1 cellular context compared by ENCODE assay signal in genomic region chr6:3258720-3259490, GRCh38.
TF ChIP-seq lines count a peak whose summit lies in the region.

PSMG4 (plus strand) TSS chr6:3258947; CDS start chr6:3259023, 76 bp downstream.

TF ChIP-seq in HEK293, 187 proteins besides CTCF, POLR2A, EP300 and RAD21 (continued from another document):
- TF ChIP-seq, protein P1, sequence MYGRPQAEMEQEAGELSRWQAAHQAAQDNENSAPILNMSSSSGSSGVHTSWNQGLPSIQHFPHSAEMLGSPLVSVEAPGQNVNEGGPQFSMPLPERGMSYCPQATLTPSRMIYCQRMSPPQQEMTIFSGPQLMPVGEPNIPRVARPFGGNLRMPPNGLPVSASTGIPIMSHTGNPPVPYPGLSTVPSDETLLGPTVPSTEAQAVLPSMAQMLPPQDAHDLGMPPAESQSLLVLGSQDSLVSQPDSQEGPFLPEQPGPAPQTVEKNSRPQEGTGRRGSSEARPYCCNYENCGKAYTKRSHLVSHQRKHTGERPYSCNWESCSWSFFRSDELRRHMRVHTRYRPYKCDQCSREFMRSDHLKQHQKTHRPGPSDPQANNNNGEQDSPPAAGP (tag by site-specific recombination; IDR thresholded peaks at IDR 0.05): peak; percentile 36; the same call in 1 of the 2 replicates
- TF ChIP-seq ZBTB21 (tag by site-specific recombination; IDR thresholded peaks at IDR 0.05): no peak
- TF ChIP-seq ZSCAN30 (tag by site-specific recombination; IDR thresholded peaks at IDR 0.05): peak; percentile 11; the same call in 1 of the 2 replicates
- no peak for TF ChIP-seq ZNF791 (tag by site-specific recombination; IDR thresholded peaks at IDR 0.05)
- TF ChIP-seq ZNF580 (tag by site-specific recombination; IDR thresholded peaks at IDR 0.05): 0 out of 2 replicates have a peak, but pooled peaks have one; percentile 23
- no peak for TF ChIP-seq ZNF433 (tag by site-specific recombination; IDR thresholded peaks at IDR 0.05; ENCODE audit: low read depth)
- TF ChIP-seq, protein P2, sequence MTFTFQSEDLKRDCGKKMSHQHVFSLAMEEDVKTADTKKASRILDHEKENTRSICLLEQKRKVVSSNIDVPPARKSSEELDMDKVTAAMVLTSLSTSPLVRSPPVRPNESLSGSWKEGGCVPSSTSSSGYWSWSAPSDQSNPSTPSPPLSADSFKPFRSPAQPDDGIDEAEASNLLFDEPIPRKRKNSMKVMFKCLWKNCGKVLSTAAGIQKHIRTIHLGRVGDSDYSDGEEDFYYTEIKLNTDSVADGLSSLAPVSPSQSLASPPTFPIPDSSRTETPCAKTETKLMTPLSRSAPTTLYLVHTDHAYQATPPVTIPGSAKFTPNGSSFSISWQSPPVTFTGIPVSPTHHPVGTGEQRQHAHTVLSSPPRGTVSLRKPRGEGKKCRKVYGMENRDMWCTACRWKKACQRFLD (tag by site-specific recombination; IDR thresholded peaks at IDR 0.05): no peak
- TF ChIP-seq HOXD13 (CRISPR knock-in tag; IDR thresholded peaks at IDR 0.05; ENCODE audit: borderline replicate concordance): 0 out of 2 replicates have a peak, but pooled peaks have one; percentile 51
- TF ChIP-seq ZBTB48 (tag by site-specific recombination; IDR thresholded peaks at IDR 0.05): 0 out of 2 replicates have a peak, but pooled peaks have one; percentile 41
- TF ChIP-seq ZNF155 (tag by site-specific recombination; IDR thresholded peaks at IDR 0.05): no peak
- TF ChIP-seq ZNF266 (tag by site-specific recombination; IDR thresholded peaks at IDR 0.05; ENCODE audit: low read depth): no peak
- peak; percentile 32 for TF ChIP-seq ZIC2 (tag by site-specific recombination; IDR thresholded peaks at IDR 0.05)
- peak; percentile 80 for TF ChIP-seq ZNF223 (tag by site-specific recombination; IDR thresholded peaks at IDR 0.05)
- no peak for TF ChIP-seq ZNF133 (tag by site-specific recombination; IDR thresholded peaks at IDR 0.05)
- 0 out of 2 replicates have a peak, but pooled peaks have one; percentile 6 for TF ChIP-seq ZNF768 (tag by site-specific recombination; IDR thresholded peaks at IDR 0.05)
- no peak for TF ChIP-seq HOXC10 (CRISPR knock-in tag; IDR thresholded peaks at IDR 0.05)
- TF ChIP-seq ZNF24 (tag by site-specific recombination; IDR thresholded peaks at IDR 0.05): no peak
- TF ChIP-seq, protein P3, sequence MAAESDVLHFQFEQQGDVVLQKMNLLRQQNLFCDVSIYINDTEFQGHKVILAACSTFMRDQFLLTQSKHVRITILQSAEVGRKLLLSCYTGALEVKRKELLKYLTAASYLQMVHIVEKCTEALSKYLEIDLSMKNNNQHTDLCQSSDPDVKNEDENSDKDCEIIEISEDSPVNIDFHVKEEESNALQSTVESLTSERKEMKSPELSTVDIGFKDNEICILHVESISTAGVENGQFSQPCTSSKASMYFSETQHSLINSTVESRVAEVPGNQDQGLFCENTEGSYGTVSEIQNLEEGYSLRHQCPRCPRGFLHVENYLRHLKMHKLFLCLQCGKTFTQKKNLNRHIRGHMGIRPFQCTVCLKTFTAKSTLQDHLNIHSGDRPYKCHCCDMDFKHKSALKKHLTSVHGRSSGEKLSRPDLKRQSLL (tag by site-specific recombination; IDR thresholded peaks at IDR 0.05): peak; percentile 58; the same call in 1 of the 2 replicates
- TF ChIP-seq, protein P4, sequence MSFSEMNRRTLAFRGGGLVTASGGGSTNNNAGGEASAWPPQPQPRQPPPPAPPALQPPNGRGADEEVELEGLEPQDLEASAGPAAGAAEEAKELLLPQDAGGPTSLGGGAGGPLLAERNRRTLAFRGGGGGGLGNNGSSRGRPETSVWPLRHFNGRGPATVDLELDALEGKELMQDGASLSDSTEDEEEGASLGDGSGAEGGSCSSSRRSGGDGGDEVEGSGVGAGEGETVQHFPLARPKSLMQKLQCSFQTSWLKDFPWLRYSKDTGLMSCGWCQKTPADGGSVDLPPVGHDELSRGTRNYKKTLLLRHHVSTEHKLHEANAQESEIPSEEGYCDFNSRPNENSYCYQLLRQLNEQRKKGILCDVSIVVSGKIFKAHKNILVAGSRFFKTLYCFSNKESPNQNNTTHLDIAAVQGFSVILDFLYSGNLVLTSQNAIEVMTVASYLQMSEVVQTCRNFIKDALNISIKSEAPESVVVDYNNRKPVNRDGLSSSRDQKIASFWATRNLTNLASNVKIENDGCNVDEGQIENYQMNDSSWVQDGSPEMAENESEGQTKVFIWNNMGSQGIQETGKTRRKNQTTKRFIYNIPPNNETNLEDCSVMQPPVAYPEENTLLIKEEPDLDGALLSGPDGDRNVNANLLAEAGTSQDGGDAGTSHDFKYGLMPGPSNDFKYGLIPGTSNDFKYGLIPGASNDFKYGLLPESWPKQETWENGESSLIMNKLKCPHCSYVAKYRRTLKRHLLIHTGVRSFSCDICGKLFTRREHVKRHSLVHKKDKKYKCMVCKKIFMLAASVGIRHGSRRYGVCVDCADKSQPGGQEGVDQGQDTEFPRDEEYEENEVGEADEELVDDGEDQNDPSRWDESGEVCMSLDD (tag by site-specific recombination; IDR thresholded peaks at IDR 0.05): peak; percentile 27; the same call in 1 of the 2 replicates
- TF ChIP-seq, protein P5, sequence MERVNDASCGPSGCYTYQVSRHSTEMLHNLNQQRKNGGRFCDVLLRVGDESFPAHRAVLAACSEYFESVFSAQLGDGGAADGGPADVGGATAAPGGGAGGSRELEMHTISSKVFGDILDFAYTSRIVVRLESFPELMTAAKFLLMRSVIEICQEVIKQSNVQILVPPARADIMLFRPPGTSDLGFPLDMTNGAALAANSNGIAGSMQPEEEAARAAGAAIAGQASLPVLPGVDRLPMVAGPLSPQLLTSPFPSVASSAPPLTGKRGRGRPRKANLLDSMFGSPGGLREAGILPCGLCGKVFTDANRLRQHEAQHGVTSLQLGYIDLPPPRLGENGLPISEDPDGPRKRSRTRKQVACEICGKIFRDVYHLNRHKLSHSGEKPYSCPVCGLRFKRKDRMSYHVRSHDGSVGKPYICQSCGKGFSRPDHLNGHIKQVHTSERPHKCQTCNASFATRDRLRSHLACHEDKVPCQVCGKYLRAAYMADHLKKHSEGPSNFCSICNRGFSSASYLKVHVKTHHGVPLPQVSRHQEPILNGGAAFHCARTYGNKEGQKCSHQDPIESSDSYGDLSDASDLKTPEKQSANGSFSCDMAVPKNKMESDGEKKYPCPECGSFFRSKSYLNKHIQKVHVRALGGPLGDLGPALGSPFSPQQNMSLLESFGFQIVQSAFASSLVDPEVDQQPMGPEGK (tag by site-specific recombination; IDR thresholded peaks at IDR 0.05): peak; percentile 89
- peak; percentile 96 for TF ChIP-seq ZBTB20 (tag by site-specific recombination; IDR thresholded peaks at IDR 0.05)
- TF ChIP-seq ZNF777 (tag by site-specific recombination; IDR thresholded peaks at IDR 0.05; ENCODE audit: borderline replicate concordance): no peak
- peak; percentile 69 for TF ChIP-seq ZNF76 (tag by site-specific recombination; IDR thresholded peaks at IDR 0.05; ENCODE audit: borderline replicate concordance, low read depth)
- no peak for TF ChIP-seq ZNF530 (tag by site-specific recombination; IDR thresholded peaks at IDR 0.05; ENCODE audit: low read depth)
- 0 out of 2 replicates have a peak, but pooled peaks have one; percentile 39 for TF ChIP-seq ZBTB7A (tag by site-specific recombination; IDR thresholded peaks at IDR 0.05; ENCODE audit: low read depth)
- no peak for TF ChIP-seq TRIM28 (IDR thresholded peaks at IDR 0.05; ENCODE audit: borderline replicate concordance, low read length)
- peak; percentile 58; the same call in 1 of the 2 replicates for TF ChIP-seq ZFP69B (tag by site-specific recombination; IDR thresholded peaks at IDR 0.05)
- TF ChIP-seq, protein P6, sequence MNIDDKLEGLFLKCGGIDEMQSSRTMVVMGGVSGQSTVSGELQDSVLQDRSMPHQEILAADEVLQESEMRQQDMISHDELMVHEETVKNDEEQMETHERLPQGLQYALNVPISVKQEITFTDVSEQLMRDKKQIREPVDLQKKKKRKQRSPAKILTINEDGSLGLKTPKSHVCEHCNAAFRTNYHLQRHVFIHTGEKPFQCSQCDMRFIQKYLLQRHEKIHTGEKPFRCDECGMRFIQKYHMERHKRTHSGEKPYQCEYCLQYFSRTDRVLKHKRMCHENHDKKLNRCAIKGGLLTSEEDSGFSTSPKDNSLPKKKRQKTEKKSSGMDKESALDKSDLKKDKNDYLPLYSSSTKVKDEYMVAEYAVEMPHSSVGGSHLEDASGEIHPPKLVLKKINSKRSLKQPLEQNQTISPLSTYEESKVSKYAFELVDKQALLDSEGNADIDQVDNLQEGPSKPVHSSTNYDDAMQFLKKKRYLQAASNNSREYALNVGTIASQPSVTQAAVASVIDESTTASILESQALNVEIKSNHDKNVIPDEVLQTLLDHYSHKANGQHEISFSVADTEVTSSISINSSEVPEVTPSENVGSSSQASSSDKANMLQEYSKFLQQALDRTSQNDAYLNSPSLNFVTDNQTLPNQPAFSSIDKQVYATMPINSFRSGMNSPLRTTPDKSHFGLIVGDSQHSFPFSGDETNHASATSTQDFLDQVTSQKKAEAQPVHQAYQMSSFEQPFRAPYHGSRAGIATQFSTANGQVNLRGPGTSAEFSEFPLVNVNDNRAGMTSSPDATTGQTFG (tag by site-specific recombination; IDR thresholded peaks at IDR 0.05; ENCODE audit: borderline replicate concordance): no peak
TF ChIP-seq in HEK293: peak in this region for 48.
